ENCODE assay signal across 11 cellular contexts in the genomic region with DNA sequence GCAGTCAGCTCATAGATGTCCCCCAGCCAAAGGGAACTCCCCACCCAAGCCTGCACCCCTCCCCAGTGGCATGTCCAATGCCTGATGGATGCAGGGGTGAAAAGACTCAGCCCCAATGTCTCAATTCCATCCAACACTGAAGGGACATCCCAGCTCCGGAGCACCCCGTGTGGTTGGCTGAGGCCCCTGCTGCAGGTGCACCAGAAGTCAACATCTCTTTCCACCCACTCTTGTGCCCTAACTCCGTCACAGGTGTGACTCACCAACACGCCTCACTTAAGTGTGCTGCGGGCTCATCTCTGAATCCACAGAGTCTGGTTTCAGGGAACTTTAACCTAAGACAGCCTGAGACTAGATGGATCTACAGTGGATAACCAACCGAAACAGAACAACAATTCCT. TPM values are rescaled to one million over a fixed set of nuclear protein-coding genes. Genes with fewer than 3 reads are reported as not detected.
DNase-seq lines count a peak whose midpoint lies in the region; ATAC-seq and TF ChIP-seq lines count a peak whose summit lies in the region.
"Had no signal": no experiment of that assay in that cellular context is flagged by ENCODE, and none has a peak within 500 bp of the region (broad histone marks: within the 10 kb centered on the region; RNA-seq: fewer than 3 reads in every experiment).

No MANE protein-coding gene starts in this region.

- DNase-seq in activated CD4-positive, alpha-beta T cell treated with anti-CD3 and anti-CD28 coated beads for 24 hours (ENCODE audit: low read depth in 2 of 2): peak; percentile 18 to 27
- no peak for DNase-seq in activated CD4-positive, alpha-beta T cell treated with anti-CD3 and anti-CD28 coated beads, Interleukin-2, amount 10 ng/mL, durations not matched to agents 7 days and 5 days
- DNase-seq in activated CD4-positive, alpha-beta T cell treated with anti-CD3 and anti-CD28 coated beads for 4 hours: peak; percentile 30 to 48
- DNase-seq in iPS-NIHi7 (ENCODE audit: extremely low spot score) (peak; percentile 51), NCI-H2196 (lab: John Stamatoyannopoulos, UW; ENCODE audit: unreplicated experiment) (no peak), GM19238 (ENCODE audit: insufficient read length, low spot score) (no peak), thyroid gland (no peak)
- DNase-seq in stimulated activated naive B cell treated with anti-CD40 and anti-IgM and Interleukin-4, amounts not matched to agents 10 μg/mL and 1 μg/mL and 100 μg/mL, for 72 hours: no peak
- DNase-seq: activated gamma-delta T cell treated with Interleukin-2 at 50 U/mL for 16 hours, nephron progenitor cell, uterus had no signal

- H3K4me3 ChIP-seq in thyroid gland (replicated peaks in 1 of 3): no peak overlapping the region
- H3K4me3 ChIP-seq: uterus had no signal

- no peaks in the 10 kb centered on the region for H3K9me3 ChIP-seq in thyroid gland
- H3K9me3 ChIP-seq: uterus had no signal

- ATAC-seq in stimulated activated naive B cell treated with anti-CD40 and anti-IgM and Interleukin-4, amounts not matched to agents 10 μg/mL and 1 μg/mL and 100 μg/mL, for 72 hours (replicated peaks): peak; percentile 48 to 68

- H3K27me3 Mint-ChIP-seq in activated CD4-positive, alpha-beta T cell treated with anti-CD3 and anti-CD28 coated beads, Interleukin-2, amount 10 ng/mL, durations not matched to agents 7 days and 5 days: peaks cover 2% of the 10 kb centered on the region
- no peaks in the 10 kb centered on the region for H3K27me3 Mint-ChIP-seq in stimulated activated naive B cell treated with anti-CD40 and anti-IgM and Interleukin-4, amounts not matched to agents 10 μg/mL and 1 μg/mL and 100 μg/mL, for 72 hours

- no peaks in the 10 kb centered on the region for H3K4me1 ChIP-seq in thyroid gland
- H3K4me1 ChIP-seq: uterus had no signal

- WGBS in thyroid gland, 2 donors: 62 to 91% methylated on average over 6 of the region's 6 CpGs

- H3K27me3 ChIP-seq in thyroid gland: no peaks in the 10 kb centered on the region
- H3K27me3 ChIP-seq: uterus had no signal

- H3K27ac Mint-ChIP-seq in activated CD4-positive, alpha-beta T cell treated with anti-CD3 and anti-CD28 coated beads, Interleukin-2, amount 10 ng/mL, durations not matched to agents 7 days and 5 days: no peak overlapping the region
- H3K27ac Mint-ChIP-seq in stimulated activated naive B cell treated with anti-CD40 and anti-IgM and Interleukin-4, amounts not matched to agents 10 μg/mL and 1 μg/mL and 100 μg/mL, for 72 hours: no peak overlapping the region
- H3K27ac Mint-ChIP-seq: nephron progenitor cell had no signal

- no peak for TF ChIP-seq CTCF in thyroid gland (IDR thresholded peaks at IDR 0.05)

- H3K4me3 Mint-ChIP-seq in activated CD4-positive, alpha-beta T cell treated with anti-CD3 and anti-CD28 coated beads, Interleukin-2, amount 10 ng/mL, durations not matched to agents 7 days and 5 days: no peak overlapping the region
- no peak overlapping the region for H3K4me3 Mint-ChIP-seq in stimulated activated naive B cell treated with anti-CD40 and anti-IgM and Interleukin-4, amounts not matched to agents 10 μg/mL and 1 μg/mL and 100 μg/mL, for 72 hours
- H3K4me3 Mint-ChIP-seq: nephron progenitor cell had no signal

- H3K9me3 Mint-ChIP-seq in activated CD4-positive, alpha-beta T cell treated with anti-CD3 and anti-CD28 coated beads, Interleukin-2, amount 10 ng/mL, durations not matched to agents 7 days and 5 days: no peaks in the 10 kb centered on the region
- H3K9me3 Mint-ChIP-seq in stimulated activated naive B cell treated with anti-CD40 and anti-IgM and Interleukin-4, amounts not matched to agents 10 μg/mL and 1 μg/mL and 100 μg/mL, for 72 hours: no peaks in the 10 kb centered on the region
- H3K9me3 Mint-ChIP-seq: nephron progenitor cell had no signal

- CTCF ChIA-PET in activated CD4-positive, alpha-beta T cell treated with anti-CD3 and anti-CD28 coated beads, Interleukin-2, amount 10 ng/mL, durations not matched to agents 7 days and 5 days (lab: Charles Lee): no interaction called here

- no peak overlapping the region for H3K27ac ChIP-seq in thyroid gland
- H3K27ac ChIP-seq: uterus had no signal

- H3K4me1 Mint-ChIP-seq in activated CD4-positive, alpha-beta T cell treated with anti-CD3 and anti-CD28 coated beads, Interleukin-2, amount 10 ng/mL, durations not matched to agents 7 days and 5 days: no peaks in the 10 kb centered on the region
- H3K4me1 Mint-ChIP-seq in stimulated activated naive B cell treated with anti-CD40 and anti-IgM and Interleukin-4, amounts not matched to agents 10 μg/mL and 1 μg/mL and 100 μg/mL, for 72 hours: peaks cover 0 to 7% of the 10 kb centered on the region in 2 donors
- H3K4me1 Mint-ChIP-seq: nephron progenitor cell had no signal

- no peaks in the 10 kb centered on the region for H3K36me3 Mint-ChIP-seq in activated CD4-positive, alpha-beta T cell treated with anti-CD3 and anti-CD28 coated beads, Interleukin-2, amount 10 ng/mL, durations not matched to agents 7 days and 5 days (ENCODE audit: low read depth)
- no peaks in the 10 kb centered on the region for H3K36me3 Mint-ChIP-seq in stimulated activated naive B cell treated with anti-CD40 and anti-IgM and Interleukin-4, amounts not matched to agents 10 μg/mL and 1 μg/mL and 100 μg/mL, for 72 hours

- H3K36me3 ChIP-seq in thyroid gland: no peaks in the 10 kb centered on the region
- H3K36me3 ChIP-seq: uterus had no signal

- intact Hi-C loops in thyroid gland (cut with DNase I): no loop called here

- POLR2A ChIA-PET in activated CD4-positive, alpha-beta T cell treated with anti-CD3 and anti-CD28 coated beads, Interleukin-2, amount 10 ng/mL, durations not matched to agents 7 days and 5 days (lab: Charles Lee): no interaction called here

- TF ChIP-seq POLR2A in thyroid gland (IDR thresholded peaks at IDR 0.05): no peak

RNA-seq across cellular contexts. Expression of gene ZBTB18, which starts 40.9 kb away (rescaled TPM):
- total RNA-seq in activated CD4-positive, alpha-beta T cell treated with anti-CD3 and anti-CD28 coated beads, Interleukin-2, amount 10 ng/mL, durations not matched to agents 7 days and 5 days: 10 to 100 TPM; 18.4 to 19.6 TPM
- 10 to 100 TPM; 15.5 to 20.6 (median 18.3) TPM for total RNA-seq in thyroid gland

Comparison
In these comparisons a context has a peak if more than half of its experiments do, and no peak if none do; other contexts are left out.
1. DNase-seq: peak in activated CD4-positive, alpha-beta T cell treated with anti-CD3 and anti-CD28 coated beads for 24 hours (2 of 2), activated CD4-positive, alpha-beta T cell treated with anti-CD3 and anti-CD28 coated beads for 4 hours (2 of 2) and iPS-NIHi7 (single experiment); none in activated CD4-positive, alpha-beta T cell treated with anti-CD3 and anti-CD28 coated beads, Interleukin-2, amount 10 ng/mL, durations not matched to agents 7 days and 5 days (single experiment), stimulated activated naive B cell treated with anti-CD40 and anti-IgM and Interleukin-4, amounts not matched to agents 10 μg/mL and 1 μg/mL and 100 μg/mL, for 72 hours (single experiment), NCI-H2196 (single experiment), GM19238 (single experiment) and thyroid gland (0 of 2).